In genomic region chr4:182320580-182320979, GRCh38 we compare ENCODE assay signal across 20 cellular contexts.
"Had no signal": no experiment of that assay in that cellular context is flagged by ENCODE, and none has a peak within 500 bp of the region (broad histone marks: within the 10 kb centered on the region; RNA-seq: fewer than 3 reads in every experiment).

No MANE protein-coding gene starts in this region.

- H3K27ac Mint-ChIP-seq: effector memory CD8-positive, alpha-beta T cell; memory B cell; naive B cell; natural killer cell treated with Interleukin-12 subunit alpha and Interleukin-12 subunit beta and Interleukin-15 and Interleukin-18, amount 100 ng/mL, for 72 hours; neural progenitor cell; stimulated activated memory B cell treated with anti-CD40 and anti-IgM and Interleukin-4, amounts not matched to agents 10 μg/mL and 1 μg/mL and 100 μg/mL, for 72 hours had no signal

- H3K36me3 ChIP-seq: neural progenitor cell, prostate gland, right atrium auricular region, sigmoid colon, spleen, tibial artery, upper lobe of left lung had no signal

- H3K4me3 ChIP-seq: coronary artery, lung, neural progenitor cell, prostate gland, right atrium auricular region, sigmoid colon, skin epidermis, spleen, testis, tibial artery, upper lobe of left lung had no signal

- H3K27me3 Mint-ChIP-seq: effector memory CD8-positive, alpha-beta T cell; memory B cell; naive B cell; natural killer cell treated with Interleukin-12 subunit alpha and Interleukin-12 subunit beta and Interleukin-15 and Interleukin-18, amount 100 ng/mL, for 72 hours; stimulated activated memory B cell treated with anti-CD40 and anti-IgM and Interleukin-4, amounts not matched to agents 10 μg/mL and 1 μg/mL and 100 μg/mL, for 72 hours had no signal

- H3K4me3 Mint-ChIP-seq: effector memory CD8-positive, alpha-beta T cell; memory B cell; naive B cell; natural killer cell treated with Interleukin-12 subunit alpha and Interleukin-12 subunit beta and Interleukin-15 and Interleukin-18, amount 100 ng/mL, for 72 hours; neural progenitor cell; stimulated activated memory B cell treated with anti-CD40 and anti-IgM and Interleukin-4, amounts not matched to agents 10 μg/mL and 1 μg/mL and 100 μg/mL, for 72 hours had no signal

- H3K4me1 ChIP-seq: prostate gland, right atrium auricular region, spleen, testis, tibial artery, upper lobe of left lung had no signal

- H3K4me1 Mint-ChIP-seq: memory B cell; naive B cell; stimulated activated memory B cell treated with anti-CD40 and anti-IgM and Interleukin-4, amounts not matched to agents 10 μg/mL and 1 μg/mL and 100 μg/mL, for 72 hours had no signal

- H3K27ac ChIP-seq: coronary artery, neural progenitor cell, prostate gland, right atrium auricular region, sigmoid colon, skin epidermis, spleen, testis, tibial artery, upper lobe of left lung had no signal

- H3K9me3 ChIP-seq: prostate gland, testis, upper lobe of left lung had no signal

- H3K9ac ChIP-seq: neural progenitor cell had no signal

- DNase-seq: effector memory CD8-positive, alpha-beta T cell; hypothalamus; naive B cell; sigmoid colon; spleen; stimulated activated CD4-positive, alpha-beta T cell treated with anti-CD3 and anti-CD28 coated beads, Interleukin-4, amount 100 ng/mL, for 4 hours; stimulated activated naive CD8-positive, alpha-beta T cell treated with anti-CD3 and anti-CD28 coated beads, Interleukin-15, Interleukin-2, amounts not matched to agents 100 U/mL and 50 U/mL, for 24 hours; substantia nigra; testis; tibial artery; upper lobe of left lung had no signal

- H2AFZ ChIP-seq: neural progenitor cell had no signal

- H3K4me2 ChIP-seq: neural progenitor cell had no signal

- ATAC-seq: effector memory CD8-positive, alpha-beta T cell; natural killer cell treated with Interleukin-12 subunit alpha and Interleukin-12 subunit beta and Interleukin-15 and Interleukin-18, amount 100 ng/mL, for 72 hours; stimulated activated memory B cell treated with anti-CD40 and anti-IgM and Interleukin-4, amounts not matched to agents 10 μg/mL and 1 μg/mL and 100 μg/mL, for 72 hours; stimulated activated naive CD8-positive, alpha-beta T cell treated with anti-CD3 and anti-CD28 coated beads, Interleukin-15, Interleukin-2, amounts not matched to agents 100 U/mL and 50 U/mL, for 24 hours had no signal

- H3K36me3 Mint-ChIP-seq: memory B cell; stimulated activated memory B cell treated with anti-CD40 and anti-IgM and Interleukin-4, amounts not matched to agents 10 μg/mL and 1 μg/mL and 100 μg/mL, for 72 hours had no signal

- H3K27me3 ChIP-seq: neural progenitor cell, right atrium auricular region, sigmoid colon, spleen, testis, tibial artery, upper lobe of left lung had no signal
